ENCODE assay signal across 18 cellular contexts in genomic region chr12:70756791-70757190, GRCh38.
DNase-seq lines count a peak whose midpoint lies in the region; ATAC-seq, FAIRE-seq and TF ChIP-seq lines count a peak whose summit lies in the region.
"Had no signal": no experiment of that assay in that cellular context is flagged by ENCODE, and none has a peak within 500 bp of the region (broad histone marks: within the 10 kb centered on the region; RNA-seq: fewer than 3 reads in every experiment).

No MANE protein-coding gene starts in this region.

- H3K27me3 ChIP-seq in BE2C (no peaks in the 10 kb centered on the region), H1 (replicated peaks in 1 of 4; ENCODE audit: control insufficient read depth in 3 of 4, extremely low read depth in 1 of 4, insufficient read depth in 3 of 4, low read length in 3 of 4) (peaks cover 0 to 1% (median 0%) of the 10 kb centered on the region in 4 experiments; a peak in 1 of 7 replicates), right cardiac atrium (ENCODE audit: control insufficient read depth, insufficient read depth) (no peaks in the 10 kb centered on the region)
- H3K27me3 ChIP-seq: brain microvascular endothelial cell had no signal

- TF ChIP-seq CTCF in BE2C (IDR thresholded peaks at IDR 0.05; ENCODE audit: low read depth, low read length), result no peak
- TF ChIP-seq CTCF in H1 (IDR thresholded peaks at IDR 0.05; ENCODE audit: control extremely low read depth in 1 of 3, insufficient read depth in 1 of 3, low read depth in 1 of 3, low read length in 3 of 3), result no peak

- no peak overlapping the region for H4K91ac ChIP-seq in H1 (replicated peaks; ENCODE audit: insufficient read length, low read length)

- no peak overlapping the region for H2AFZ ChIP-seq in H1 (ENCODE audit: low read length)

- H3K4me3 ChIP-seq in BE2C (ENCODE audit: low read depth, low read length), result no peak overlapping the region
- H3K4me3 ChIP-seq in H1 (ENCODE audit: extremely low read depth in 1 of 4, insufficient read depth in 2 of 4, low read depth in 3 of 4, low read length in 4 of 4), result no peak overlapping the region
- H3K4me3 ChIP-seq in right cardiac atrium (ENCODE audit: low read length), result no peak overlapping the region
- H3K4me3 ChIP-seq: psoas muscle had no signal

- no peaks in the 10 kb centered on the region for H3K79me2 ChIP-seq in H1 (ENCODE audit: control insufficient read depth in 1 of 2, insufficient read depth in 2 of 2, low read length in 2 of 2)

- no peak overlapping the region for H4K5ac ChIP-seq in H1 (ENCODE audit: insufficient read length, low read depth, low read length)

- no peaks in the 10 kb centered on the region for H3K79me1 ChIP-seq in H1 (ENCODE audit: low read depth, low read length)

- H3K23me2 ChIP-seq in H1 (ENCODE audit: low read depth, low read length), result no peaks in the 10 kb centered on the region

- POLR2A ChIA-PET in H1 (lab: Charles Lee; ENCODE audit: partially characterized antibody), result no interaction called here

- H2AK5ac ChIP-seq in H1 (ENCODE audit: low read depth, low read length), result no peak overlapping the region

- 83% methylated on average over 2 of the region's 2 CpGs; no CpG with 5 or more reads in 1 of the 2 experiments for WGBS in H1 (ENCODE audit: extremely low coverage in 1 of 2, insufficient coverage in 1 of 2, insufficient read length in 1 of 2, insufficient replicate concordance in 2 of 2, low coverage in 1 of 2, low lambda C conversion rate in 2 of 2, missing lambda C conversion rate in 1 of 2), 2 experiments
- WGBS in right cardiac atrium, result 53% methylated on average over 2 of the region's 2 CpGs

- H3K9me3 ChIP-seq in BE2C, result no peaks in the 10 kb centered on the region
- no peaks in the 10 kb centered on the region for H3K9me3 ChIP-seq in H1 (ENCODE audit: insufficient read depth in 2 of 2, low read depth in 1 of 2, low read length in 1 of 2)
- H3K9me3 ChIP-seq in right cardiac atrium (ENCODE audit: control insufficient read depth, low read length), result no peaks in the 10 kb centered on the region
- H3K9me3 ChIP-seq: psoas muscle had no signal

- H2BK15ac ChIP-seq in H1 (ENCODE audit: low read length), result no peak overlapping the region

- in situ Hi-C loops in G401 (cut with HindIII; ENCODE audit: low sequenced_read_pairs), result no loop called here

- TF ChIP-seq RAD21 in H1 (IDR thresholded peaks at IDR 0.05 in 1 of 2, conservative IDR thresholded peaks at IDR 0.05 in 1 of 2; ENCODE audit: low read depth in 2 of 2, low read length in 2 of 2), result no peak

- H3K56ac ChIP-seq in H1 (replicated peaks; ENCODE audit: insufficient read length, low read depth, low read length), result no peak overlapping the region

- H3K36me3 ChIP-seq in BE2C (peaks cover 23% of the 10 kb centered on the region), H1 (ENCODE audit: control insufficient read depth in 2 of 4, insufficient read depth in 4 of 4, low read length in 3 of 4) (no peaks in the 10 kb centered on the region)
- H3K36me3 ChIP-seq: brain microvascular endothelial cell had no signal

- no peak overlapping the region for H3K4me2 ChIP-seq in H1 (ENCODE audit: insufficient read depth in 1 of 2, low read depth in 2 of 2, low read length in 2 of 2)

- no peak overlapping the region for H2BK120ac ChIP-seq in H1 (replicated peaks; ENCODE audit: low read depth, low read length)

- no peaks in the 10 kb centered on the region for H4K20me1 ChIP-seq in H1 (replicated peaks in 1 of 2; ENCODE audit: control insufficient read depth in 1 of 2, insufficient read depth in 2 of 2, low read length in 2 of 2)

- H3K4me1 ChIP-seq in BE2C (peaks cover 34% of the 10 kb centered on the region), H1 (replicated peaks in 1 of 4; ENCODE audit: control insufficient read depth in 3 of 4, insufficient read depth in 4 of 4, low read length in 3 of 4) (peaks cover 0 to 16% (median 2%) of the 10 kb centered on the region in 4 experiments; a peak in 3 of 7 replicates), right cardiac atrium (ENCODE audit: control insufficient read depth, insufficient read depth, low read length) (no peaks in the 10 kb centered on the region)
- H3K4me1 ChIP-seq: psoas muscle had no signal

- FAIRE-seq in H1 (lab: Jason Lieb, UNC), result no peak

- DNase-seq in BE2C (peak; percentile 24), G401 (ENCODE audit: low spot score) (peak; percentile 59), NCI-H345 treated with DMSO at 0.1 percent for 48 hours (lab: John Stamatoyannopoulos, UW; ENCODE audit: unreplicated experiment) (peak; percentile 82), H1 (ENCODE audit: low read depth in 1 of 2, low spot score in 2 of 2) (no peak), right cardiac atrium (no peak), dedifferentiated amniotic fluid mesenchymal stem cell (ENCODE audit: extremely low spot score) (no peak), epidermal melanocyte (ENCODE audit: insufficient read length, low spot score) (no peak), cerebellar cortex (ENCODE audit: low spot score) (no peak)
- DNase-seq: activated B cell treated with CpG ODN at 0.5 μM for 24 hours; activated CD8-positive, alpha-beta memory T cell treated with anti-CD3 and anti-CD28 coated beads for 24 hours; cortex of kidney; foreskin melanocyte; mesendoderm; NCI-H187 treated with DMSO at 0.1 percent for 48 hours; nephron progenitor cell; psoas muscle; SHP77 treated with DMSO at 0.1 percent for 48 hours had no signal

- H2BK20ac ChIP-seq in H1 (ENCODE audit: low read length), result 0 out of 2 replicates have a peak overlapping the region, but pooled peaks have one; percentile 10

- no peak for TF ChIP-seq POLR2A in H1 (IDR thresholded peaks at IDR 0.05; ENCODE audit: control extremely low read depth in 1 of 2, low read depth in 2 of 2, low read length in 2 of 2)

- H3K27ac ChIP-seq in H1 (ENCODE audit: low read depth, low read length) (no peak overlapping the region), right cardiac atrium (ENCODE audit: low read length) (no peak overlapping the region)
- H3K27ac ChIP-seq: brain microvascular endothelial cell, psoas muscle had no signal

- no peak overlapping the region for H2BK5ac ChIP-seq in H1 (ENCODE audit: low read depth, low read length)

- intact Hi-C loops in right cardiac atrium (cut with DNase I), result no loop called here

- H4K8ac ChIP-seq in H1 (ENCODE audit: extremely low read depth, insufficient read depth, low read length), result no peak overlapping the region

- CTCF ChIA-PET in H1 (lab: Charles Lee; ENCODE audit: partially characterized antibody), result interaction anchor here (0.6 to 1.6 kb wide), 2 partner anchors 604 to 614 kb away, joined by 3 to 5 read pairs; no protein-coding TSS in a partner anchor

- no peak overlapping the region for H3K4ac ChIP-seq in H1 (replicated peaks; ENCODE audit: insufficient read length, low read depth, low read length)

- no peak for ATAC-seq in right cardiac atrium
- ATAC-seq: psoas muscle had no signal

- H2BK12ac ChIP-seq in H1 (ENCODE audit: low read depth, low read length), result no peak overlapping the region

- no peak for TF ChIP-seq EP300 in H1 (IDR thresholded peaks at IDR 0.05; ENCODE audit: borderline replicate concordance in 1 of 2, low read depth in 2 of 2, low read length in 2 of 2)

- no peak overlapping the region for H3K14ac ChIP-seq in H1 (ENCODE audit: insufficient read length)

- no peak overlapping the region for H3K18ac ChIP-seq in H1 (ENCODE audit: extremely low read depth, low read length)

- H3K9ac ChIP-seq in H1 (replicated peaks in 1 of 4; ENCODE audit: extremely low read depth in 1 of 4, low read depth in 3 of 4, low read length in 3 of 4), result no peak overlapping the region

- H3K23ac ChIP-seq in H1 (ENCODE audit: insufficient read length), result no peak overlapping the region

TF ChIP-seq in H1, 55 proteins besides CTCF, POLR2A, EP300 and RAD21:
- TF ChIP-seq TAF1 (IDR thresholded peaks at IDR 0.05; ENCODE audit: low read depth, low read length), result no peak
- TF ChIP-seq RBBP5 (IDR thresholded peaks at IDR 0.05; ENCODE audit: borderline replicate concordance, low read depth, low read length), result no peak
- TF ChIP-seq FOSL1 (IDR thresholded peaks at IDR 0.05; ENCODE audit: insufficient read depth, low read depth, low read length), result no peak
- no peak for TF ChIP-seq GTF2F1 (IDR thresholded peaks at IDR 0.05; ENCODE audit: borderline replicate concordance, low read depth, low read length)
- no peak for TF ChIP-seq JUN (IDR thresholded peaks at IDR 0.05; ENCODE audit: low read depth, low read length)
- TF ChIP-seq EGR1 (IDR thresholded peaks at IDR 0.05; ENCODE audit: borderline replicate concordance, low read depth, low read length), result no peak
- no peak for TF ChIP-seq SIRT6 (IDR thresholded peaks at IDR 0.05; ENCODE audit: low read length)
- TF ChIP-seq ASH2L (IDR thresholded peaks at IDR 0.05; ENCODE audit: low read length), result no peak
- TF ChIP-seq SIN3A (conservative IDR thresholded peaks at IDR 0.05 in 1 of 2, IDR thresholded peaks at IDR 0.05 in 1 of 2; ENCODE audit: low read depth in 1 of 2, low read length in 2 of 2), result no peak
- no peak for TF ChIP-seq KDM4A (IDR thresholded peaks at IDR 0.05; ENCODE audit: low read depth, low read length, severe bottlenecking)
- no peak for TF ChIP-seq CREB1 (IDR thresholded peaks at IDR 0.05)
TF ChIP-seq in H1: peak in this region for 0.

Comparison
In these comparisons a context has a peak if more than half of its experiments do, and no peak if none do; other contexts are left out.
1. DNase-seq: peak in BE2C (single experiment), G401 (single experiment) and NCI-H345 treated with DMSO at 0.1 percent for 48 hours (single experiment); none in H1 (0 of 2), right cardiac atrium (0 of 3), dedifferentiated amniotic fluid mesenchymal stem cell (single experiment), epidermal melanocyte (single experiment) and cerebellar cortex (single experiment).